Comparison of ENCODE assay signal across 8 cellular contexts in genomic region chr3:48039487-48040190, GRCh38. TPM values are rescaled to one million over a fixed set of nuclear protein-coding genes. Genes with fewer than 3 reads are reported as not detected.
A peak's percentile ranks its signal among the peaks of the same experiment; 100 is the strongest.
DNase-seq lines count a peak whose midpoint lies in the region; ATAC-seq and TF ChIP-seq lines count a peak whose summit lies in the region.

No MANE protein-coding gene starts in this region.

- no peak for ATAC-seq in GM21528 (IDR thresholded peaks at IDR 0.05; ENCODE audit: low FRiP score, unreplicated experiment)
- ATAC-seq in GM21576 (IDR thresholded peaks at IDR 0.05; ENCODE audit: unreplicated experiment), result no peak
- ATAC-seq in effector memory CD8-positive, alpha-beta T cell (replicated peaks), result no peak

- H2AFZ ChIP-seq in osteoblast (ENCODE audit: low read length), result no peak overlapping the region

- TF ChIP-seq CTCF in Caco-2 (IDR thresholded peaks at IDR 0.05; ENCODE audit: insufficient read depth in 1 of 2, low read depth in 1 of 2, low read length in 1 of 2, severe bottlenecking in 1 of 2, unreplicated experiment in 1 of 2) (no peak), fibroblast of mammary gland (conservative IDR thresholded peaks at IDR 0.05; ENCODE audit: control insufficient read depth, insufficient read depth, low read depth, low read length) (no peak), osteoblast (IDR thresholded peaks at IDR 0.05; ENCODE audit: extremely low read depth, low read depth, low read length) (no peak), RWPE1 (conservative IDR thresholded peaks at IDR 0.05; ENCODE audit: low read depth) (no peak)

- H3K4me3 ChIP-seq in Caco-2 (ENCODE audit: low read depth, low read length), result no peak overlapping the region
- no peak overlapping the region for H3K4me3 ChIP-seq in fibroblast of mammary gland (ENCODE audit: control insufficient read depth, low read depth, low read length)
- H3K4me3 ChIP-seq in osteoblast (ENCODE audit: insufficient read depth, low read length), result no peak overlapping the region

- H3K27ac Mint-ChIP-seq in Caco-2 (ENCODE audit: unreplicated experiment), result peak overlapping the region; percentile 76
- no peak overlapping the region for H3K27ac Mint-ChIP-seq in effector memory CD8-positive, alpha-beta T cell

- no peaks in the 10 kb centered on the region for H3K36me3 ChIP-seq in Caco-2 (ENCODE audit: control insufficient read depth, insufficient read depth, low read length)
- H3K36me3 ChIP-seq in osteoblast (ENCODE audit: insufficient read depth, low read length), result no peaks in the 10 kb centered on the region

- TSS peak; percentile 29 for BruUV-seq in Caco-2 (replicated peaks; lab: Mats Ljungman, UMichigan)

- no peaks in the 10 kb centered on the region for H3K9me3 ChIP-seq in Caco-2
- no peaks in the 10 kb centered on the region for H3K9me3 ChIP-seq in osteoblast (ENCODE audit: low read depth, low read length)

- DNase-seq in Caco-2 (peak in 1 of 2 experiments; percentile 50), OCI-M1 (lab: John Stamatoyannopoulos, UW) (peak; percentile 27), fibroblast of mammary gland (ENCODE audit: low read depth) (peak; percentile 75), osteoblast (ENCODE audit: insufficient read length, low spot score, missing footprints) (peak; percentile 54), RWPE1 (ENCODE audit: low spot score) (no peak)
- DNase-seq in effector memory CD8-positive, alpha-beta T cell, result no peak

- peak overlapping the region; percentile 86 for H3K27ac ChIP-seq in osteoblast (ENCODE audit: low read depth, low read length)
- no peak overlapping the region for H3K27ac ChIP-seq in RWPE1

- peak overlapping the region; percentile 70 for H3K4me2 ChIP-seq in osteoblast (ENCODE audit: insufficient read depth, low read length)

- H3K4me1 Mint-ChIP-seq in Caco-2 (ENCODE audit: low read depth, unreplicated experiment), result peaks cover 10% of the 10 kb centered on the region
- peaks cover 11 to 25% of the 10 kb centered on the region in 2 donors for H3K4me1 Mint-ChIP-seq in effector memory CD8-positive, alpha-beta T cell (ENCODE audit: low read depth in 2 of 2)

- CTCF ChIA-PET in Caco-2 (lab: Charles Lee) (interaction anchor here (0.5 to 1.0 kb wide), 2 partner anchors 21 to 112 kb away, joined by 3 to 6 read pairs; no protein-coding TSS in a partner anchor), RWPE1 (lab: Yijun Ruan, JAX) (interaction anchor here (0.6 kb wide), 1 partner anchor 18 kb away, joined by 3 read pairs; no protein-coding TSS in a partner anchor)

- POLR2A ChIA-PET in Caco-2 (lab: Charles Lee) (interaction anchor here (0.5 to 1.5 kb wide), 3 partner anchors 40 to 447 kb away, joined by 3 to 20 read pairs (median 4); no protein-coding TSS in a partner anchor), RWPE1 (lab: Yijun Ruan, JAX; ENCODE audit: low non-redundant PET) (no interaction called here)

- intact Hi-C loops in Caco-2 (cut with micrococcal nuclease; ENCODE audit: unreplicated experiment), result loop anchor here (5.0 kb wide), 1 partner anchor 48 kb away; no protein-coding TSS in a partner anchor

- H3K4me3 Mint-ChIP-seq in Caco-2 (ENCODE audit: unreplicated experiment), result peak overlapping the region; percentile 11
- H3K4me3 Mint-ChIP-seq in effector memory CD8-positive, alpha-beta T cell, result no peak overlapping the region

- H3K36me3 Mint-ChIP-seq in Caco-2 (ENCODE audit: insufficient read depth, unreplicated experiment), result peaks cover 17% of the 10 kb centered on the region
- peaks cover 3% of the 10 kb centered on the region for H3K36me3 Mint-ChIP-seq in effector memory CD8-positive, alpha-beta T cell (ENCODE audit: insufficient read depth)

- H3K27me3 Mint-ChIP-seq in Caco-2 (ENCODE audit: insufficient read depth, unreplicated experiment), result no peaks in the 10 kb centered on the region
- no peaks in the 10 kb centered on the region for H3K27me3 Mint-ChIP-seq in effector memory CD8-positive, alpha-beta T cell

- H4K20me1 ChIP-seq in osteoblast (ENCODE audit: insufficient read depth, low read length), result peaks cover 61% of the 10 kb centered on the region

- H3K9me3 Mint-ChIP-seq in Caco-2 (ENCODE audit: unreplicated experiment), result no peaks in the 10 kb centered on the region
- no peaks in the 10 kb centered on the region for H3K9me3 Mint-ChIP-seq in effector memory CD8-positive, alpha-beta T cell

- H3K27me3 ChIP-seq in Caco-2 (replicated peaks; ENCODE audit: control insufficient read depth, insufficient read depth, low read length), result no peaks in the 10 kb centered on the region
- no peaks in the 10 kb centered on the region for H3K27me3 ChIP-seq in osteoblast (ENCODE audit: insufficient read depth, low read length)

- H3K79me2 ChIP-seq in osteoblast (ENCODE audit: insufficient read depth, low read length), result peaks cover 85% of the 10 kb centered on the region

- peaks cover 22% of the 10 kb centered on the region for H3K4me1 ChIP-seq in Caco-2
- H3K4me1 ChIP-seq in osteoblast (ENCODE audit: insufficient read depth, low read length), result peaks cover 27% of the 10 kb centered on the region

RNA-seq across cellular contexts. Expression of gene MAP4, which starts 23.4 kb away (rescaled TPM):
- 137 and 140 TPM in 2 replicates for total RNA-seq in Caco-2 (2022)
- 158 TPM in 2 replicates for total RNA-seq in osteoblast

Comparison
In these comparisons a context has a peak if more than half of its experiments do, and no peak if none do; other contexts are left out.
1. DNase-seq: peak in OCI-M1 (single experiment), fibroblast of mammary gland (single experiment) and osteoblast (single experiment); none in effector memory CD8-positive, alpha-beta T cell (0 of 3) and RWPE1 (single experiment).